Comparison of ENCODE assay signal across 2 cellular contexts in the genomic region with DNA sequence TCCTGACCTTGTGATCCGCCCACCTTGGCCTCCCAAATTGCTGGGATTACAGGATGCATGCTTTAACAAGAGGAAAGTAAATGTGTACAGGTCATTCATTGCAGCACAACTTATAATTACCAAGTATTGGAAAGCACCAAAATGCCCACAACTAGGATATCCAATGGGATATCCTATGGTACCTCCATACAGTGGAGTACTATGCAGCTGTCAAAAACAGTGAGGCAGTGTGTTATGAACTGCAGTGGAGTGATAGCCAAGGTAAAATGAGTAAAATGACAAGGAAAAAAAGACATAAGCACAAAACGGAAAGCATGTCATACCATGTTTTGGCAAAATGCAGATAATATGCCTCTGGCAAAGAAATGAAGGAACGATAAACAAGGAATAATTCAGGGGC.
A peak's percentile ranks its signal among the peaks of the same experiment; 100 is the strongest.
TF ChIP-seq lines count a peak whose summit lies in the region.

No MANE protein-coding gene starts in this region.

TF ChIP-seq in IMR-90, 13 proteins besides CTCF, POLR2A, EP300 and RAD21:
- no peak for TF ChIP-seq SMC3 (IDR thresholded peaks at IDR 0.05; ENCODE audit: low read depth, low read length)

TF ChIP-seq in K562, 482 proteins besides CTCF, POLR2A, EP300 and RAD21:
- peak; percentile 51 for TF ChIP-seq ZNF146 (CRISPR knock-in tag; IDR thresholded peaks at IDR 0.05; ENCODE audit: unreplicated experiment)
- TF ChIP-seq ZNF232 (CRISPR knock-in tag; IDR thresholded peaks at IDR 0.05) = no peak
- TF ChIP-seq ZBTB7A (IDR thresholded peaks at IDR 0.05; ENCODE audit: borderline replicate concordance, control insufficient read depth, low read depth, low read length) = no peak
